1 cellular context compared by ENCODE assay signal in genomic region chr19:41408256-41408655, GRCh38.
TF ChIP-seq lines count a peak whose summit lies in the region.

No MANE protein-coding gene starts in this region.

TF ChIP-seq in GM12878, 131 proteins besides CTCF, POLR2A, EP300 and RAD21:
- TF ChIP-seq ESRRA (IDR thresholded peaks at IDR 0.05; ENCODE audit: low read length) (no peak), TAF1 (IDR thresholded peaks at IDR 0.05; ENCODE audit: borderline replicate concordance, low read depth, low read length) (no peak), HDAC2 (IDR thresholded peaks at IDR 0.05) (no peak), USF2 (IDR thresholded peaks at IDR 0.05; ENCODE audit: borderline replicate concordance, low read depth, low read length) (no peak), USF1 (IDR thresholded peaks at IDR 0.05; ENCODE audit: borderline replicate concordance, extremely low read length, insufficient read depth, low read depth, low read length) (no peak), WRNIP1 (IDR thresholded peaks at IDR 0.05; ENCODE audit: borderline replicate concordance, low read depth, low read length) (no peak), PKNOX1 (IDR thresholded peaks at IDR 0.05) (no peak), FOXM1 (IDR thresholded peaks at IDR 0.05; ENCODE audit: low read depth, low read length) (no peak), GABPA (IDR thresholded peaks at IDR 0.05; ENCODE audit: low read depth) (no peak), BCLAF1 (IDR thresholded peaks at IDR 0.05) (no peak), SMC3 (IDR thresholded peaks at IDR 0.05; ENCODE audit: borderline replicate concordance, low read length) (no peak)
TF ChIP-seq in GM12878: peak in this region for 0.
